In the genomic region with DNA sequence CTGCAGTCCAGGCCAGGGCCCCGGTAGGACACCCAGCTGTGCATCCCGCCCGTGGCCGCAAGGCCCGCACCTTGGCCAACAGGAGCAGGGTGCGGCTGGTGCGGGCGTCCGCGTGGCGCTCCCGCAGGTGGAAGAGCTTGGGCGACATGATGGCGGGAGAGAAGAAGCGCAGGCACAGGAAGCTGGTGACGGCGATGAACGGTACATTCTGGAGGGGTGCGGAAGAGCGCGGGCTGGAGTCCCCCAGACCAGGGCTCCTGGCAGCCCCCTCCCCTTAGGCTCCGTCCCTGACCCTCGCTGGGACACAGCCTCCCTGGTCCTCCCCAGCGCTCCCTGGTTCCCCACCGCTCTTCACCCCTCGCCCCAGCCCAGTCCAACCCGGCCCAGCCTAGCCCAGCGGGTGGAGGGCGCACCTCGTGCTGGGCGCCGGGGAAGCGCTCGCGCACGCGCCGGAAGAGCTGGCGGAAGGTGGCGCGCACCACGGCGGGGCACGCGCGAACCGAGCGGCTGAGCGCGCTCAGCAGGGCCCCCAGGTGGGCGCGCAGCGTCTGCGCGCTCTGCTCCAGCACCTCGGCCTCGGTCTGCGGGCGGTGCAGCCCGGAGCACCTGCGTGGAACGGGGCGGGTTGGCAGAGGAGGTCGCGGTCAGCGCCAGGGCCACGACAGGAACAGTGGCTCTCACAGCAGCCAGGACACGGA, we compare ENCODE assay signal across 9 cellular contexts. TPM values are rescaled to one million over a fixed set of nuclear protein-coding genes. Genes with fewer than 3 reads are reported as not detected.
A peak's percentile ranks its signal among the peaks of the same experiment; 100 is the strongest.
DNase-seq lines count a peak whose midpoint lies in the region; ATAC-seq, FAIRE-seq and TF ChIP-seq lines count a peak whose summit lies in the region.
"Not testable (repeated sequence)": the region's sequence is repeated elsewhere in the genome, so short reads cannot be mapped to it uniquely, and the experiment has no call there.
"Had no signal": no experiment of that assay in that cellular context is flagged by ENCODE, and none has a peak within 500 bp of the region (broad histone marks: within the 10 kb centered on the region; RNA-seq: fewer than 3 reads in every experiment).

No MANE protein-coding gene starts in this region.

- not testable (repeated sequence) for H3K27me3 ChIP-seq in IMR-90 (ENCODE audit: control insufficient read depth, insufficient read depth, low read length); GM12878 (replicated peaks in 1 of 2; ENCODE audit: control insufficient read depth in 2 of 2, insufficient read depth in 2 of 2, low read length in 1 of 2)

- not testable (repeated sequence) for H3K4me1 ChIP-seq in IMR-90 (ENCODE audit: control insufficient read depth, insufficient read depth, low read length); GM12878 (ENCODE audit: control insufficient read depth, insufficient read depth, low read length)

- not testable (repeated sequence) for H3K4me1 Mint-ChIP-seq in memory B cell

- TF ChIP-seq RAD21 in IMR-90 (IDR thresholded peaks at IDR 0.05; ENCODE audit: low read length); GM12878 (IDR thresholded peaks at IDR 0.05; ENCODE audit: insufficient read depth, low read depth, low read length): not testable (repeated sequence)

- not testable (repeated sequence) for H3K27ac ChIP-seq in IMR-90 (ENCODE audit: insufficient read depth, low read length); GM12878 (ENCODE audit: control insufficient read depth, insufficient read depth)

- not testable (repeated sequence) for H3K36me3 ChIP-seq in IMR-90 (ENCODE audit: control insufficient read depth, insufficient read depth, low read length); GM12878 (ENCODE audit: control insufficient read depth in 2 of 2, insufficient read depth in 2 of 2, low read length in 1 of 2)

- intact Hi-C loops in IMR-90 (cut with micrococcal nuclease); GM12878 (cut with micrococcal nuclease; ENCODE audit: unreplicated experiment): not testable (repeated sequence)

- ATAC-seq in GM18909 (IDR thresholded peaks at IDR 0.05; ENCODE audit: poor library complexity, unreplicated experiment) = peak; percentile 67
- ATAC-seq in GM21423 (IDR thresholded peaks at IDR 0.05; ENCODE audit: unreplicated experiment) = peak; percentile 75
- peak; percentile 57 for ATAC-seq in HG02763 (IDR thresholded peaks at IDR 0.05; ENCODE audit: unreplicated experiment)
- peak; percentile 64 for ATAC-seq in HG03108 (IDR thresholded peaks at IDR 0.05; ENCODE audit: unreplicated experiment)
- peak; percentile 9 for ATAC-seq in IMR-90 (ENCODE audit: low read depth)
- ATAC-seq in GM12878 = peak; percentile 74
- ATAC-seq in memory B cell (ENCODE audit: low read depth) = peak; percentile 70

- H3K4me3 Mint-ChIP-seq in memory B cell = not testable (repeated sequence)

- H2BK20ac ChIP-seq in IMR-90 (ENCODE audit: low read depth, low read length) = not testable (repeated sequence)

- not testable (repeated sequence) for H2BK120ac ChIP-seq in IMR-90 (ENCODE audit: low read depth, low read length)

- WGBS in IMR-90 (ENCODE audit: extremely low coverage in 2 of 2, insufficient read length in 1 of 2), 2 experiments = no CpG with 5 or more reads among the region's 68 CpGs
- WGBS in GM12878 (ENCODE audit: insufficient coverage, insufficient replicate concordance, low lambda C conversion rate, missing lambda C conversion rate) = no CpG with 5 or more reads among the region's 68 CpGs

- not testable (repeated sequence) for H3K27me3 Mint-ChIP-seq in memory B cell

- in situ Hi-C loops in IMR-90 (cut with MboI; ENCODE audit: low sequenced_read_pairs); GM12878 (cut with MboI): not testable (repeated sequence)

- DNase-seq in IMR-90; GM12878 (ENCODE audit: low read depth, low spot score); memory B cell (ENCODE audit: low spot score in 2 of 2): not testable (repeated sequence)

- not testable (repeated sequence) for H3K4me2 ChIP-seq in IMR-90 (ENCODE audit: low read depth, low read length); GM12878 (ENCODE audit: control insufficient read depth, insufficient read depth)

- TF ChIP-seq POLR2A in IMR-90 (IDR thresholded peaks at IDR 0.05; ENCODE audit: low read depth, low read length); GM12878 (IDR thresholded peaks at IDR 0.05; ENCODE audit: low read depth, low read length): not testable (repeated sequence)

- H3K4ac ChIP-seq in IMR-90 (ENCODE audit: low read depth, low read length) = not testable (repeated sequence)

- POLR2A ChIA-PET in IMR-90 (lab: Charles Lee; ENCODE audit: unreplicated experiment); GM12878 (lab: Charles Lee): not testable (repeated sequence)

- H3K4me3 ChIP-seq in IMR-90 (ENCODE audit: insufficient read depth, low read depth, low read length); GM12878: not testable (repeated sequence)

- not testable (repeated sequence) for H2AFZ ChIP-seq in IMR-90 (replicated peaks; ENCODE audit: low read length, poor library complexity); GM12878 (ENCODE audit: control insufficient read depth, low read depth, low read length)

- H3K9me1 ChIP-seq in IMR-90 (ENCODE audit: insufficient read depth, low read length) = not testable (repeated sequence)

- H3K36me3 Mint-ChIP-seq in memory B cell = not testable (repeated sequence)

- not testable (repeated sequence) for H2AK5ac ChIP-seq in IMR-90 (ENCODE audit: low read depth, low read length)

- H3K9me3 Mint-ChIP-seq in memory B cell = not testable (repeated sequence)

- H3K14ac ChIP-seq in IMR-90 (replicated peaks; ENCODE audit: low read depth, low read length) = not testable (repeated sequence)

- not testable (repeated sequence) for TF ChIP-seq EP300 in GM12878 (IDR thresholded peaks at IDR 0.05; ENCODE audit: borderline replicate concordance in 1 of 2, control insufficient read depth in 1 of 2, low read depth in 2 of 2, low read length in 2 of 2)

- H3K23ac ChIP-seq in IMR-90 (ENCODE audit: low read depth, low read length) = not testable (repeated sequence)

- not testable (repeated sequence) for H3K79me2 ChIP-seq in GM12878 (ENCODE audit: control insufficient read depth, insufficient read depth, low read length)

- SMC1A ChIA-PET in GM12878 (lab: Charles Lee; ENCODE audit: uncharacterized antibody, unreplicated experiment) = not testable (repeated sequence)

- RAD21 ChIA-PET in GM12878 (lab: Charles Lee; ENCODE audit: unreplicated experiment) = not testable (repeated sequence)

- not testable (repeated sequence) for H3K79me1 ChIP-seq in IMR-90 (ENCODE audit: low read depth in 1 of 2, low read length in 2 of 2)

- not testable (repeated sequence) for H3K18ac ChIP-seq in IMR-90 (ENCODE audit: low read depth, low read length)

- FAIRE-seq in GM12878 (lab: Jason Lieb, UNC) = not testable (repeated sequence)

- H2AK9ac ChIP-seq in IMR-90 (replicated peaks; ENCODE audit: low read depth, low read length, poor library complexity) = not testable (repeated sequence)

- not testable (repeated sequence) for H4K5ac ChIP-seq in IMR-90 (ENCODE audit: low read depth, low read length)

- not testable (repeated sequence) for H4K8ac ChIP-seq in IMR-90 (ENCODE audit: low read depth in 2 of 2, low read length in 2 of 2)

- H4K91ac ChIP-seq in IMR-90 (ENCODE audit: insufficient read depth, low read depth, low read length) = not testable (repeated sequence)

- H3K9ac ChIP-seq in IMR-90 (ENCODE audit: low read depth, low read length); GM12878 (ENCODE audit: control insufficient read depth, insufficient read depth, low read length): not testable (repeated sequence)

- not testable (repeated sequence) for BruUV-seq in IMR-90 (replicated peaks; lab: Mats Ljungman, UMichigan)
- BruUV-seq in GM12878 (replicated peaks; lab: Mats Ljungman, UMichigan) = TSS peak; percentile 87

- not testable (repeated sequence) for H3K27ac Mint-ChIP-seq in memory B cell

- not testable (repeated sequence) for H4K20me1 ChIP-seq in IMR-90 (ENCODE audit: insufficient read depth, low read length); GM12878 (ENCODE audit: control insufficient read depth, insufficient read depth)

- dilution Hi-C loops in IMR-90 (cut with HindIII; ENCODE audit: low sequenced_read_pairs, unreplicated experiment) = not testable (repeated sequence)

- CTCF ChIA-PET in IMR-90 (lab: Yijun Ruan, JAX); GM12878 (lab: Yijun Ruan, JAX): not testable (repeated sequence)

- not testable (repeated sequence) for H2BK5ac ChIP-seq in IMR-90 (ENCODE audit: low read depth, low read length, poor library complexity, severe bottlenecking)

- TF ChIP-seq CTCF in IMR-90 (conservative IDR thresholded peaks at IDR 0.05; ENCODE audit: low read depth, low read length); GM12878 (IDR thresholded peaks at IDR 0.05 in 2 of 3, conservative IDR thresholded peaks at IDR 0.05 in 1 of 3; ENCODE audit: control insufficient read depth in 2 of 3, extremely low read depth in 1 of 3, insufficient read depth in 1 of 3, low read depth in 3 of 3, low read length in 3 of 3): not testable (repeated sequence)

- not testable (repeated sequence) for H3K9me3 ChIP-seq in IMR-90 (ENCODE audit: control insufficient read depth, insufficient read depth, low read length); GM12878 (replicated peaks; ENCODE audit: control insufficient read depth, insufficient read depth, low read length)

- not testable (repeated sequence) for H3K56ac ChIP-seq in IMR-90 (ENCODE audit: extremely low read depth, insufficient read depth, low read length)

- H2BK15ac ChIP-seq in IMR-90 (ENCODE audit: low read depth, low read length) = not testable (repeated sequence)

RNA-seq across cellular contexts. Expression of a gene that starts 21.4 kb away (rescaled TPM):
- 13.1 and 14.2 TPM in 2 replicates for total RNA-seq in IMR-90 (2012; rRNA removed)
- 9.3 and 14.7 TPM in 2 replicates for polyA plus RNA-seq in IMR-90 (2012; rRNA removed)
- 6.0 and 19.9 TPM in 2 replicates for polyA plus RNA-seq in IMR-90 (2012; cell fraction: cytosol; rRNA removed)
- 112 and 241 TPM in 2 replicates for polyA plus RNA-seq in IMR-90 (2012; cell fraction: nucleus; rRNA removed; ENCODE audit: low replicate concordance)
- total RNA-seq in GM12878 (2013; cell fraction: nucleolus; rRNA removed) = 549 and 576 TPM in 2 replicates
- total RNA-seq in GM12878 (2014; rRNA removed) = 23.1 and 24.1 TPM in 2 replicates
- 70.7 and 85.4 TPM in 2 replicates for total RNA-seq in GM12878 (2014; rRNA removed; fragmentation: Illumina TruSeq; extraction: Trizol)
- 24.0 and 29.1 TPM in 2 replicates for total RNA-seq in GM12878 (2021)
- polyA plus RNA-seq in GM12878 (2011; ENCODE audit: low read depth) = 27.4 TPM
- 140 and 162 TPM in 2 replicates for polyA plus RNA-seq in GM12878 (2011; rRNA removed)
- polyA plus RNA-seq in GM12878 (2011; cell fraction: cytosol; rRNA removed) = 43.4 and 61.4 TPM in 2 replicates
- polyA plus RNA-seq in GM12878 (2011; cell fraction: nucleus; rRNA removed) = 167 and 189 TPM in 2 replicates
- polyA plus RNA-seq in GM12878 (2012) = 30.1 and 74.4 TPM in 2 replicates
- polyA plus RNA-seq in GM12878 (2014; fragmentation: Illumina TruSeq; extraction: Trizol) = 117 and 120 TPM in 2 replicates
- polyA plus RNA-seq in GM12878 (2014; fragmentation: Nextera tagmentation; extraction: Ambion mirVana) = 10 to 100 TPM; 27.3 to 30.4 TPM
- polyA plus RNA-seq in GM12878 (2014; rRNA removed) = 35.3 and 35.4 TPM in 2 replicates
- polyA plus RNA-seq in GM12878 (2016; fragmentation: Nextera tagmentation; extraction: Ambion mirVana) = 100 to 1,000 TPM; 130 to 143 TPM
- 64.6 and 89.4 TPM in 2 replicates for polyA minus RNA-seq in GM12878 (2011; rRNA and poly(A)+ RNA removed)
- 3.3 and 28.9 TPM in 2 replicates for polyA minus RNA-seq in GM12878 (2011; cell fraction: cytosol; rRNA and poly(A)+ RNA removed)
- polyA minus RNA-seq in GM12878 (2011; cell fraction: nucleus; rRNA and poly(A)+ RNA removed) = 78.2 and 172 TPM in 2 replicates

RNA-seq across cellular contexts. Expression of a gene that starts 22.8 kb away (rescaled TPM):
- total RNA-seq in IMR-90 (2012; rRNA removed) (3.3 and 3.8 TPM in 2 replicates), GM12878 (2014; rRNA removed) (17.5 and 24.6 TPM in 2 replicates), GM12878 (2014; rRNA removed; fragmentation: Illumina TruSeq; extraction: Trizol) (9.0 and 9.7 TPM in 2 replicates), GM12878 (2021) (35.2 and 35.8 TPM in 2 replicates)
- polyA plus RNA-seq in IMR-90 (2012; rRNA removed) (18.6 and 21.4 TPM in 2 replicates), GM12878 (2011; rRNA removed) (6.0 and 11.3 TPM in 2 replicates), GM12878 (2014; fragmentation: Illumina TruSeq; extraction: Trizol) (2.8 and 8.9 TPM in 2 replicates), GM12878 (2014; fragmentation: Nextera tagmentation; extraction: Ambion mirVana) (1 to 10 TPM; 1.7 to 2.4 TPM), GM12878 (2014; rRNA removed) (30.9 and 40.0 TPM in 2 replicates), GM12878 (2016; fragmentation: Nextera tagmentation; extraction: Ambion mirVana) (10 to 100 TPM; 16.7 to 20.4 TPM)
- polyA plus RNA-seq in IMR-90 (2012; cell fraction: cytosol; rRNA removed) = 10.2 and 16.0 TPM in 2 replicates
- polyA plus RNA-seq in IMR-90 (2012; cell fraction: nucleus; rRNA removed; ENCODE audit: low replicate concordance) = 64.1 and 134 TPM in 2 replicates
- total RNA-seq in GM12878 (2013; cell fraction: nucleolus; rRNA removed) = 196 and 208 TPM in 2 replicates
- 10.5 TPM for polyA plus RNA-seq in GM12878 (2011; ENCODE audit: low read depth)
- polyA plus RNA-seq in GM12878 (2011; cell fraction: cytosol; rRNA removed) = 15.7 and 20.6 TPM in 2 replicates
- polyA plus RNA-seq in GM12878 (2011; cell fraction: nucleus; rRNA removed) = 117 and 146 TPM in 2 replicates
- polyA plus RNA-seq in GM12878 (2012) = 27.9 and 38.8 TPM in 2 replicates
- 57.3 and 60.3 TPM in 2 replicates for polyA minus RNA-seq in GM12878 (2011; rRNA and poly(A)+ RNA removed)
- polyA minus RNA-seq in GM12878 (2011; cell fraction: cytosol; rRNA and poly(A)+ RNA removed) = 12.2 and 26.5 TPM in 2 replicates
- polyA minus RNA-seq in GM12878 (2011; cell fraction: nucleus; rRNA and poly(A)+ RNA removed) = 57.7 and 92.9 TPM in 2 replicates

RNA-seq across cellular contexts. Expression of a gene that starts 42.8 kb away (rescaled TPM):
- not detected in 2 replicates for total RNA-seq in IMR-90 (2012; rRNA removed)
- not detected in 2 replicates for polyA plus RNA-seq in IMR-90 (2012; rRNA removed)
- not detected in 2 replicates for polyA plus RNA-seq in IMR-90 (2012; cell fraction: cytosol; rRNA removed)
- not detected in 2 replicates for polyA plus RNA-seq in IMR-90 (2012; cell fraction: nucleus; rRNA removed; ENCODE audit: low replicate concordance)
- total RNA-seq in GM12878 (2013; cell fraction: nucleolus; rRNA removed) = not detected in 2 replicates
- total RNA-seq in GM12878 (2014; rRNA removed) = not detected in 2 replicates
- total RNA-seq in GM12878 (2014; rRNA removed; fragmentation: Illumina TruSeq; extraction: Trizol) = not detected in 2 replicates
- total RNA-seq in GM12878 (2021) = not detected in 2 replicates
- not detected for polyA plus RNA-seq in GM12878 (2011; ENCODE audit: low read depth)
- not detected in 2 replicates for polyA plus RNA-seq in GM12878 (2011; rRNA removed)
- not detected in 2 replicates for polyA plus RNA-seq in GM12878 (2011; cell fraction: cytosol; rRNA removed)
- 0.07 TPM in 1 of 2 replicates, not detected in the other for polyA plus RNA-seq in GM12878 (2011; cell fraction: nucleus; rRNA removed)
- 0.53 and 1.2 TPM in 2 replicates for polyA plus RNA-seq in GM12878 (2012)
- polyA plus RNA-seq in GM12878 (2014; fragmentation: Illumina TruSeq; extraction: Trizol) = not detected in 2 replicates
- polyA plus RNA-seq in GM12878 (2014; fragmentation: Nextera tagmentation; extraction: Ambion mirVana) = under 1 TPM; 0.16 to 0.19 TPM
- not detected in 2 replicates for polyA plus RNA-seq in GM12878 (2014; rRNA removed)
- polyA plus RNA-seq in GM12878 (2016; fragmentation: Nextera tagmentation; extraction: Ambion mirVana) = 1 to 10 TPM; 4.4 to 6.4 TPM
- not detected in 2 replicates for polyA minus RNA-seq in GM12878 (2011; rRNA and poly(A)+ RNA removed)
- not detected in 2 replicates for polyA minus RNA-seq in GM12878 (2011; cell fraction: cytosol; rRNA and poly(A)+ RNA removed)
- polyA minus RNA-seq in GM12878 (2011; cell fraction: nucleus; rRNA and poly(A)+ RNA removed) = not detected in 2 replicates
- total RNA-seq: cardiac septum, NCI-H460 had no signal

RNA-seq across cellular contexts. Expression of a gene that starts 48.8 kb away (rescaled TPM):
- total RNA-seq in IMR-90 (2012; rRNA removed) = 1.6 and 2.8 TPM in 2 replicates
- polyA plus RNA-seq in IMR-90 (2012; rRNA removed) = 21.1 and 23.9 TPM in 2 replicates
- 14.8 and 20.8 TPM in 2 replicates for polyA plus RNA-seq in IMR-90 (2012; cell fraction: cytosol; rRNA removed)
- 117 and 226 TPM in 2 replicates for polyA plus RNA-seq in IMR-90 (2012; cell fraction: nucleus; rRNA removed; ENCODE audit: low replicate concordance)
- 50.8 and 61.6 TPM in 2 replicates for total RNA-seq in GM12878 (2013; cell fraction: nucleolus; rRNA removed)
- total RNA-seq in GM12878 (2014; rRNA removed) = 29.0 and 33.0 TPM in 2 replicates
- 21.1 and 22.8 TPM in 2 replicates for total RNA-seq in GM12878 (2014; rRNA removed; fragmentation: Illumina TruSeq; extraction: Trizol)
- 21.8 and 25.8 TPM in 2 replicates for total RNA-seq in GM12878 (2021)
- polyA plus RNA-seq in GM12878 (2011; ENCODE audit: low read depth) = 16.3 TPM
- polyA plus RNA-seq in GM12878 (2011; rRNA removed) = 16.5 and 34.2 TPM in 2 replicates
- polyA plus RNA-seq in GM12878 (2011; cell fraction: cytosol; rRNA removed) = 23.9 and 32.0 TPM in 2 replicates
- polyA plus RNA-seq in GM12878 (2011; cell fraction: nucleus; rRNA removed) = 107 and 155 TPM in 2 replicates
- 28.4 and 33.3 TPM in 2 replicates for polyA plus RNA-seq in GM12878 (2012)
- polyA plus RNA-seq in GM12878 (2014; fragmentation: Illumina TruSeq; extraction: Trizol) = 7.4 and 16.6 TPM in 2 replicates
- polyA plus RNA-seq in GM12878 (2014; fragmentation: Nextera tagmentation; extraction: Ambion mirVana) = 10 to 100 TPM in 1 of 2 experiments, 1 to 10 TPM in 1; 5.9 to 12.5 TPM
- polyA plus RNA-seq in GM12878 (2014; rRNA removed) = 68.6 and 77.0 TPM in 2 replicates
- 10 to 100 TPM; 24.2 to 28.3 TPM for polyA plus RNA-seq in GM12878 (2016; fragmentation: Nextera tagmentation; extraction: Ambion mirVana)
- 6.5 and 21.2 TPM in 2 replicates for polyA minus RNA-seq in GM12878 (2011; rRNA and poly(A)+ RNA removed)
- 8.6 and 10.8 TPM in 2 replicates for polyA minus RNA-seq in GM12878 (2011; cell fraction: cytosol; rRNA and poly(A)+ RNA removed)
- 8.7 and 26.7 TPM in 2 replicates for polyA minus RNA-seq in GM12878 (2011; cell fraction: nucleus; rRNA and poly(A)+ RNA removed)

RNA-seq across cellular contexts. Expression of a gene that starts 50.3 kb away (rescaled TPM):
- total RNA-seq in IMR-90 (2012; rRNA removed) (0.18 and 0.56 TPM in 2 replicates), GM12878 (2014; rRNA removed) (6.2 and 9.9 TPM in 2 replicates), GM12878 (2014; rRNA removed; fragmentation: Illumina TruSeq; extraction: Trizol) (7.1 and 8.2 TPM in 2 replicates), GM12878 (2021) (11.8 and 16.2 TPM in 2 replicates)
- polyA plus RNA-seq in IMR-90 (2012; rRNA removed) (4.6 and 5.7 TPM in 2 replicates), GM12878 (2011; rRNA removed) (3.3 and 7.6 TPM in 2 replicates), GM12878 (2014; fragmentation: Illumina TruSeq; extraction: Trizol) (0.51 and 6.1 TPM in 2 replicates), GM12878 (2014; fragmentation: Nextera tagmentation; extraction: Ambion mirVana) (under 1 TPM in 1 of 2 experiments, not detected in 1; 0.18 TPM), GM12878 (2014; rRNA removed) (25.7 and 30.1 TPM in 2 replicates), GM12878 (2016; fragmentation: Nextera tagmentation; extraction: Ambion mirVana) (10 to 100 TPM; 10.4 to 10.7 TPM)
- polyA plus RNA-seq in IMR-90 (2012; cell fraction: cytosol; rRNA removed) = 0.54 and 0.77 TPM in 2 replicates
- polyA plus RNA-seq in IMR-90 (2012; cell fraction: nucleus; rRNA removed; ENCODE audit: low replicate concordance) = 53.7 and 205 TPM in 2 replicates
- 52.2 and 56.3 TPM in 2 replicates for total RNA-seq in GM12878 (2013; cell fraction: nucleolus; rRNA removed)
- 6.2 TPM for polyA plus RNA-seq in GM12878 (2011; ENCODE audit: low read depth)
- 6.8 and 16.3 TPM in 2 replicates for polyA plus RNA-seq in GM12878 (2011; cell fraction: cytosol; rRNA removed)
- 93.5 and 120 TPM in 2 replicates for polyA plus RNA-seq in GM12878 (2011; cell fraction: nucleus; rRNA removed)
- polyA plus RNA-seq in GM12878 (2012) = 7.1 and 13.0 TPM in 2 replicates
- 4.8 and 7.4 TPM in 2 replicates for polyA minus RNA-seq in GM12878 (2011; rRNA and poly(A)+ RNA removed)
- 2.1 and 2.7 TPM in 2 replicates for polyA minus RNA-seq in GM12878 (2011; cell fraction: cytosol; rRNA and poly(A)+ RNA removed)
- polyA minus RNA-seq in GM12878 (2011; cell fraction: nucleus; rRNA and poly(A)+ RNA removed) = 4.7 and 6.9 TPM in 2 replicates

Comparison
In these comparisons a context has a peak if more than half of its experiments do, and no peak if none do; other contexts are left out.
1. ATAC-seq: peak in every context shown above with its lines; median percentile 75 in GM21423; 74 in GM12878; 70 in memory B cell; 67 in GM18909; 64 in HG03108; 57 in HG02763; 9 in IMR-90.